ENCODE assay signal across 22 cellular contexts in the genomic region with DNA sequence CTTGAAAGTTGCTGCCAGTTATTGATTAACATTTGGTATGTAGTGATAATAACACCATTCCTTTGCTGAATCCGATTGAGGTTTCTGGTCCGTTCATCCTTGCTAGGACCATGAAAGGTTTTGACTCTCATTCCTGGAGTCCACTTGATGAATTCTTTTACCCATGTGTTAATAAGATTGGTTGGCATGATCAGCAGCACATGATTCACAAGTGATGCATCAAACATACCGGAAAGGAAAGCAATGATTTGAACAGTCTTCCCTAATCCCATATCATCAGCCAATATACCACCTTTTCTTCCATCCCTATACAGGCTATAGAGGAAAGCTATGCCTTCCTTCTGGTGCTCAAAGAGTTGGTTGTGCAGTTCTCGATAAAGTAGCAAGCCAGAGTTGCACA. TPM values are rescaled to one million over a fixed set of nuclear protein-coding genes. Genes with fewer than 3 reads are reported as not detected.
"Had no signal": no experiment of that assay in that cellular context is flagged by ENCODE, and none has a peak within 500 bp of the region (broad histone marks: within the 10 kb centered on the region; RNA-seq: fewer than 3 reads in every experiment).

No MANE protein-coding gene starts in this region.

- H3K27me3 ChIP-seq: esophagus muscularis mucosa, foreskin keratinocyte, right lobe of liver, testis, upper lobe of left lung had no signal

- H3K9ac ChIP-seq: parathyroid adenoma had no signal

- H3K4me1 ChIP-seq: breast epithelium, esophagus muscularis mucosa, foreskin keratinocyte, lower lobe of right lung, parathyroid adenoma, right lobe of liver, testis, upper lobe of left lung had no signal

- H3K9me3 ChIP-seq: breast epithelium, esophagus muscularis mucosa, lower lobe of right lung, right lobe of liver, testis, upper lobe of left lung had no signal

- H2AFZ ChIP-seq: parathyroid adenoma had no signal

- H3K4me3 ChIP-seq: breast epithelium, esophagus muscularis mucosa, lower lobe of right lung, right lobe of liver, smooth muscle cell, testis, upper lobe of left lung had no signal

- DNase-seq: activated CD8-positive, alpha-beta memory T cell treated with anti-CD3 and anti-CD28 coated beads for 24 hours; activated CD8-positive, alpha-beta memory T cell treated with anti-CD3 and anti-CD28 coated beads, Interleukin-2, amount 50 U/mL, for 48 hours; activated effector memory CD4-positive, alpha-beta T cell treated with anti-CD3 and anti-CD28 coated beads, Interleukin-2, amount 50 U/mL, for 16 hours; activated naive CD4-positive, alpha-beta T cell treated with anti-CD3 and anti-CD28 coated beads, Interleukin-2, amount 50 U/mL, for 16 hours; activated T-cell treated with anti-CD3 and anti-CD28 coated beads, Interleukin-2, amount 50 U/mL, for 72 hours; aorta; cerebellar nuclear complex; effector CD4-positive, alpha-beta T cell; glutamatergic neuron; hypothalamus; islet precursor cell; lower lobe of right lung; natural killer cell; right lobe of liver; stimulated activated CD4-positive, alpha-beta T cell treated with anti-CD3 and anti-CD28 coated beads, Interleukin-4, amount 100 ng/mL, for 4 hours; testis; upper lobe of left lung had no signal

- H3K27ac ChIP-seq: breast epithelium, esophagus muscularis mucosa, foreskin keratinocyte, lower lobe of right lung, parathyroid adenoma, right lobe of liver, testis, upper lobe of left lung had no signal

- H3K4me2 ChIP-seq: smooth muscle cell had no signal

- H3K79me2 ChIP-seq: parathyroid adenoma had no signal

- H3K36me3 ChIP-seq: breast epithelium, upper lobe of left lung had no signal

RNA-seq across cellular contexts. Expression of a gene that starts 30.7 kb away (rescaled TPM):
- polyA plus RNA-seq: aorta had no signal
